Comparison of ENCODE assay signal across 10 cellular contexts in the genomic region with DNA sequence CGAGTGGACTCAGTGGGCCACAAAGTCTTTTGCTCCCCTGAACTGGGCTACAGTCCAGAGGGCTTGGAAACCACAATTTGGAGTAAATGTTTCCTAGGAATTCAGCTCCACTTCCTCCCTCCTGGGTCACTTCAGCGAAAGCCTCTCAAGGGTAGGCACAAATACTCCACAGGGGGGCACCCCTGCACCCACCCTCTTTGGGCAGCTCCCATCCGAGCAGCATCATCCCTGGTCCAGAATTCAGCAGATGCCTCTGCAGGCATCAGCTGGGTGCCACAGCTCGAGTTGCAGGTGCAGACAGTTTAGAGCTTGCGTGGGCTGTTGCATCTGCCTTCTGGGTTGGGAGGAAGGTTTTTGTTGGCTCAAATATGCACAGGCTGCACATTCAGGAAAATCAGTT. TPM values are rescaled to one million over a fixed set of nuclear protein-coding genes. Genes with fewer than 3 reads are reported as not detected.
DNase-seq lines count a peak whose midpoint lies in the region; ATAC-seq and TF ChIP-seq lines count a peak whose summit lies in the region.
"Had no signal": no experiment of that assay in that cellular context is flagged by ENCODE, and none has a peak within 500 bp of the region (broad histone marks: within the 10 kb centered on the region; RNA-seq: fewer than 3 reads in every experiment).

No MANE protein-coding gene starts in this region.

- WGBS in heart left ventricle, 4 donors = 55 to 62% (median 57%) methylated on average over 4 to 5 of the region's 5 CpGs

- H3K4me1 Mint-ChIP-seq in MCF 10A (ENCODE audit: insufficient read depth, unreplicated experiment) (peaks cover 11% of the 10 kb centered on the region), chondrocyte (ENCODE audit: low read depth) (peaks cover 15% of the 10 kb centered on the region), type B pancreatic cell (ENCODE audit: unreplicated experiment) (peaks cover 24% of the 10 kb centered on the region)

- H3K4me3 Mint-ChIP-seq in MCF 10A (ENCODE audit: unreplicated experiment) = no peak overlapping the region
- no peak overlapping the region for H3K4me3 Mint-ChIP-seq in chondrocyte (ENCODE audit: unreplicated experiment)
- no peak overlapping the region for H3K4me3 Mint-ChIP-seq in type B pancreatic cell

- TF ChIP-seq CTCF in MCF 10A (IDR thresholded peaks at IDR 0.05; ENCODE audit: unreplicated experiment) (peak; percentile 23), breast epithelium (IDR thresholded peaks at IDR 0.05) (no peak), NB4 (IDR thresholded peaks at IDR 0.05; ENCODE audit: low read depth, low read length) (peak; percentile 22), chondrocyte (IDR thresholded peaks at IDR 0.05) (peak; percentile 48), type B pancreatic cell (conservative IDR thresholded peaks at IDR 0.05) (peak; percentile 53), heart left ventricle (IDR thresholded peaks at IDR 0.05) (peak in 4 of 12 donors; percentile 10 to 39 (median 28))

- H3K4me3 ChIP-seq in breast epithelium (no peak overlapping the region), NB4 (ENCODE audit: low read depth, low read length) (no peak overlapping the region), heart left ventricle (no peak overlapping the region)
- H3K4me3 ChIP-seq: right lobe of liver had no signal

- H3K27me3 ChIP-seq in breast epithelium (no peaks in the 10 kb centered on the region), heart left ventricle (peaks cover 0 to 9% (median 0%) of the 10 kb centered on the region in 9 donors)
- H3K27me3 ChIP-seq: right lobe of liver had no signal

- CTCF ChIA-PET in MCF 10A (lab: Yijun Ruan, JAX) = interaction anchor here (0.9 to 1.6 kb wide), 2 partner anchors 11 to 106 kb away, joined by 3 read pairs; no protein-coding TSS in a partner anchor

- DNase-seq in MCF 10A (ENCODE audit: unreplicated experiment) = peak; percentile 55
- DNase-seq in breast epithelium (ENCODE audit: low spot score in 2 of 2) = no peak
- peak; percentile 17 for DNase-seq in NB4 (ENCODE audit: low read depth)
- no peak for DNase-seq in chondrocyte (ENCODE audit: low spot score)
- no peak for DNase-seq in type B pancreatic cell (ENCODE audit: extremely low spot score, unreplicated experiment)
- DNase-seq in heart left ventricle = no peak
- no peak for DNase-seq in COLO829 (ENCODE audit: low spot score)
- DNase-seq: foreskin fibroblast, right lobe of liver had no signal

- H3K4me1 ChIP-seq in breast epithelium (peaks cover 0 to 3% of the 10 kb centered on the region in 2 donors), heart left ventricle (peaks cover 0 to 28% (median 8%) of the 10 kb centered on the region in 12 donors)
- H3K4me1 ChIP-seq: right lobe of liver had no signal

- H3K27me3 Mint-ChIP-seq in MCF 10A (ENCODE audit: insufficient read depth, unreplicated experiment) (no peaks in the 10 kb centered on the region), chondrocyte (ENCODE audit: low read depth) (peaks cover 9% of the 10 kb centered on the region), type B pancreatic cell (peaks cover 3% of the 10 kb centered on the region)

- BruUV-seq in MCF 10A (replicated peaks; lab: Mats Ljungman, UMichigan) = no TSS peak

- H3K36me3 Mint-ChIP-seq in MCF 10A (ENCODE audit: insufficient read depth, unreplicated experiment) (no peaks in the 10 kb centered on the region), chondrocyte (ENCODE audit: low read depth) (no peaks in the 10 kb centered on the region), type B pancreatic cell (peaks cover 4% of the 10 kb centered on the region)

- intact Hi-C loops in MCF 10A (cut with micrococcal nuclease) = loop anchor here (1.0 kb wide), 1 partner anchor 113 kb away; no protein-coding TSS in a partner anchor
- intact Hi-C loops in breast epithelium (cut with DNase I; ENCODE audit: low total_unique reads) = loop anchor here (10.0 kb wide), 1 partner anchor 1849 kb away; no protein-coding TSS in a partner anchor
- intact Hi-C loops in heart left ventricle (cut with DNase I) = loop anchor here in 2 of 10 donors (10.0 kb wide), 1 partner anchor 111 kb away; no protein-coding TSS in a partner anchor

- no peak overlapping the region for H3K27ac ChIP-seq in breast epithelium
- no peak overlapping the region for H3K27ac ChIP-seq in heart left ventricle
- H3K27ac ChIP-seq: right lobe of liver had no signal

- TF ChIP-seq POLR2A in breast epithelium (IDR thresholded peaks at IDR 0.05) (no peak), NB4 (IDR thresholded peaks at IDR 0.05; ENCODE audit: extremely low read depth, insufficient read length) (no peak), heart left ventricle (IDR thresholded peaks at IDR 0.05) (no peak)

- H3K36me3 ChIP-seq in breast epithelium = no peaks in the 10 kb centered on the region
- H3K36me3 ChIP-seq in heart left ventricle = no peaks in the 10 kb centered on the region
- H3K36me3 ChIP-seq: right lobe of liver had no signal

- H3K27ac Mint-ChIP-seq in MCF 10A (ENCODE audit: low read depth, unreplicated experiment) = no peak overlapping the region
- H3K27ac Mint-ChIP-seq in chondrocyte (ENCODE audit: unreplicated experiment) = no peak overlapping the region
- H3K27ac Mint-ChIP-seq in type B pancreatic cell = no peak overlapping the region

- POLR2A ChIA-PET in MCF 10A (lab: Yijun Ruan, JAX) = no interaction called here

- H3K9me3 ChIP-seq in breast epithelium (no peaks in the 10 kb centered on the region), heart left ventricle (no peaks in the 10 kb centered on the region)
- H3K9me3 ChIP-seq: right lobe of liver had no signal

- ATAC-seq in heart left ventricle = no peak
- ATAC-seq in GM18868 (IDR thresholded peaks at IDR 0.05; ENCODE audit: unreplicated experiment) = no peak

- H3K9me3 Mint-ChIP-seq in MCF 10A (ENCODE audit: unreplicated experiment) (no peaks in the 10 kb centered on the region), chondrocyte (ENCODE audit: low read depth) (no peaks in the 10 kb centered on the region), type B pancreatic cell (peaks cover 6% of the 10 kb centered on the region)

RNA-seq across cellular contexts. Expression of gene KANK4, which starts 25.0 kb away (rescaled TPM):
- total RNA-seq in MCF 10A (2022) = 0.20 and 0.51 TPM in 2 replicates
- 1 to 10 TPM in 1 of 3 donors, under 1 TPM in 2; 0.48 to 1.6 (median 0.66) TPM for total RNA-seq in breast epithelium
- total RNA-seq in chondrocyte = 1.3 to 3.4 TPM (median 1.4 TPM) in 3 replicates
- total RNA-seq in type B pancreatic cell (ENCODE audit: low replicate concordance) = 5.9 and 11.3 TPM in 2 replicates
- 1 to 10 TPM in 2 of 9 donors, under 1 TPM in 6, not detected in 1; 0.05 to 4.3 (median 0.18) TPM for total RNA-seq in heart left ventricle
- under 1 TPM; 0.08 TPM for polyA plus RNA-seq in heart left ventricle

Comparison
In these comparisons a context has a peak if more than half of its experiments do, and no peak if none do; other contexts are left out.
1. DNase-seq: peak in MCF 10A (single experiment) and NB4 (single experiment); none in breast epithelium (0 of 2), chondrocyte (single experiment), type B pancreatic cell (single experiment), heart left ventricle (0 of 5) and COLO829 (single experiment).
2. CTCF ChIP-seq: peak in MCF 10A (single experiment), NB4 (single experiment), chondrocyte (single experiment) and type B pancreatic cell (single experiment); none in breast epithelium (0 of 3).